ENCODE assay signal across 18 cellular contexts in genomic region chr3:184409946-184410500, GRCh38. TPM values are rescaled to one million over a fixed set of nuclear protein-coding genes. Genes with fewer than 3 reads are reported as not detected.
DNase-seq lines count a peak whose midpoint lies in the region; ATAC-seq, FAIRE-seq and TF ChIP-seq lines count a peak whose summit lies in the region.
"Had no signal": no experiment of that assay in that cellular context is flagged by ENCODE, and none has a peak within 500 bp of the region (broad histone marks: within the 10 kb centered on the region; RNA-seq: fewer than 3 reads in every experiment).

No MANE protein-coding gene starts in this region.

- POLR2A ChIA-PET in HepG2 (lab: Yijun Ruan, JAX), result no interaction called here

- H2BK120ac ChIP-seq in neuronal stem cell (ENCODE audit: low read depth, low read length), result no peak overlapping the region

- H3K23ac ChIP-seq in neuronal stem cell (ENCODE audit: low read depth, low read length, poor library complexity), result no peak overlapping the region

- peaks cover 0 to 16% of the 10 kb centered on the region in 2 experiments; a peak in 4 of 5 replicates for H3K27me3 ChIP-seq in HepG2 (ENCODE audit: control insufficient read depth in 1 of 2, insufficient read depth in 2 of 2, low read length in 2 of 2)
- no peaks in the 10 kb centered on the region for H3K27me3 ChIP-seq in right lobe of liver
- H3K27me3 ChIP-seq in neuronal stem cell (ENCODE audit: control insufficient read depth in 3 of 3, insufficient read depth in 3 of 3, low read depth in 1 of 3, low read length in 3 of 3), result peaks cover 0 to 30% (median 2%) of the 10 kb centered on the region in 3 experiments
- no peaks in the 10 kb centered on the region for H3K27me3 ChIP-seq in MG63

- H3K36me3 Mint-ChIP-seq in chondrocyte (ENCODE audit: low read depth), result no peaks in the 10 kb centered on the region
- H3K36me3 Mint-ChIP-seq: CD4-positive, alpha-beta memory T cell had no signal

- peak overlapping the region; percentile 11 for H3K4ac ChIP-seq in neuronal stem cell (ENCODE audit: low read length)

- H2AFZ ChIP-seq in HepG2 (ENCODE audit: low read length) (no peak overlapping the region), neuronal stem cell (ENCODE audit: low read length) (no peak overlapping the region)
- H2AFZ ChIP-seq: GM23338 had no signal

- H2AK5ac ChIP-seq in neuronal stem cell (ENCODE audit: low read depth, low read length), result no peak overlapping the region

- CTCF ChIA-PET in HepG2 (lab: Yijun Ruan, JAX; ENCODE audit: low intra/inter-chr PET ratio, low total read pairs), result no interaction called here

- H4K20me1 ChIP-seq in HepG2 (ENCODE audit: insufficient read depth, low read length), result no peaks in the 10 kb centered on the region

- no peak for TF ChIP-seq RAD21 in HepG2 (CRISPR knock-in tag; IDR thresholded peaks at IDR 0.05)

- no peak for FAIRE-seq in HepG2 (lab: Jason Lieb, UNC)
- FAIRE-seq: G401.6, GM12892 had no signal

- no peaks in the 10 kb centered on the region for H3K4me1 Mint-ChIP-seq in chondrocyte (ENCODE audit: low read depth)
- H3K4me1 Mint-ChIP-seq: GM23338 had no signal

- H3K4me3 ChIP-seq in HepG2 (replicated peaks in 1 of 3; ENCODE audit: insufficient read depth in 1 of 3, low read depth in 2 of 3, low read length in 3 of 3) (no peak overlapping the region), right lobe of liver (no peak overlapping the region), neuronal stem cell (ENCODE audit: low read length in 2 of 2) (no peak overlapping the region), MG63 (no peak overlapping the region)
- H3K4me3 ChIP-seq: GM23338 had no signal

- in situ Hi-C loops in HepG2 (cut with HindIII; ENCODE audit: extremely low pct_ligation_motif_present, low pct_unique_long_range_greater_than_20kb), result no loop called here

- peaks cover 20% of the 10 kb centered on the region for H3K4me1 ChIP-seq in HepG2 (ENCODE audit: insufficient read depth, low read length)
- H3K4me1 ChIP-seq in right lobe of liver, result no peaks in the 10 kb centered on the region
- peaks cover 0 to 1% of the 10 kb centered on the region in 2 donors for H3K4me1 ChIP-seq in neuronal stem cell (ENCODE audit: control insufficient read depth in 2 of 2, insufficient read depth in 1 of 2, low read depth in 1 of 2, low read length in 2 of 2)
- H3K4me1 ChIP-seq: Caco-2 had no signal

- no peaks in the 10 kb centered on the region for H3K79me2 ChIP-seq in HepG2 (ENCODE audit: insufficient read depth, low read length)

- ATAC-seq in HepG2, result peak; percentile 37
- no peak for ATAC-seq in right lobe of liver
- ATAC-seq in GM19328 (IDR thresholded peaks at IDR 0.05; ENCODE audit: unreplicated experiment), result no peak
- no peak for ATAC-seq in HG03378 (IDR thresholded peaks at IDR 0.05; ENCODE audit: unreplicated experiment)
- ATAC-seq: GM23338, HCT116 had no signal

- no peak overlapping the region for H2BK5ac ChIP-seq in neuronal stem cell (ENCODE audit: low read length)

- DNase-seq in HepG2 (ENCODE audit: low spot score), result no peak
- no peak for DNase-seq in right lobe of liver
- DNase-seq in chondrocyte (ENCODE audit: low spot score), result peak; percentile 78
- DNase-seq in neuronal stem cell (ENCODE audit: low spot score), result no peak
- DNase-seq in MG63, result no peak
- DNase-seq: C1 segment of cervical spinal cord; CD4-positive, alpha-beta memory T cell; DMS153; DND-41; H9 had no signal

- no TSS peak for BruUV-seq in HepG2 (replicated peaks; lab: Mats Ljungman, UMichigan)

- H3K9ac ChIP-seq in HepG2 (ENCODE audit: insufficient read depth, low read depth, low read length), result no peak overlapping the region
- H3K9ac ChIP-seq in neuronal stem cell (ENCODE audit: low read depth, low read length, poor library complexity), result peak overlapping the region; percentile 50

- WGBS in HepG2 (ENCODE audit: low lambda C conversion rate), result 19% methylated on average over 7 of the region's 12 CpGs
- 69% methylated on average over 2 of the region's 12 CpGs for WGBS in right lobe of liver (ENCODE audit: insufficient coverage, low coverage, low lambda C conversion rate, missing lambda C conversion rate)
- WGBS in neuronal stem cell (ENCODE audit: extremely low coverage in 2 of 2, insufficient read length in 2 of 2, insufficient replicate concordance in 1 of 2), 2 donors, result no CpG with 5 or more reads among the region's 12 CpGs

- peaks cover 5% of the 10 kb centered on the region for H3K9me3 Mint-ChIP-seq in chondrocyte (ENCODE audit: low read depth)
- H3K9me3 Mint-ChIP-seq: CD4-positive, alpha-beta memory T cell; H9 had no signal

- intact Hi-C loops in HepG2 (cut with micrococcal nuclease; ENCODE audit: unreplicated experiment) (no loop called here), right lobe of liver (cut with DNase I) (no loop called here)

- H3K27me3 Mint-ChIP-seq in chondrocyte (ENCODE audit: low read depth), result no peaks in the 10 kb centered on the region

- H3K4me2 ChIP-seq in HepG2 (ENCODE audit: low read depth, low read length) (no peak overlapping the region), neuronal stem cell (ENCODE audit: insufficient read depth, low read length, poor library complexity, severe bottlenecking) (no peak overlapping the region)
- H3K4me2 ChIP-seq: GM23338 had no signal

- peak overlapping the region; percentile 85 for H4K91ac ChIP-seq in neuronal stem cell (ENCODE audit: low read depth, low read length, poor library complexity)

- no peak overlapping the region for H3K27ac ChIP-seq in HepG2 (ENCODE audit: extremely low read length, insufficient read depth, low read length)
- no peak overlapping the region for H3K27ac ChIP-seq in right lobe of liver
- no peak overlapping the region for H3K27ac ChIP-seq in neuronal stem cell (replicated peaks; ENCODE audit: low read length)

- no peak overlapping the region for H3K27ac Mint-ChIP-seq in chondrocyte (ENCODE audit: unreplicated experiment)
- H3K27ac Mint-ChIP-seq: GM23338 had no signal

- no peaks in the 10 kb centered on the region for H3K36me3 ChIP-seq in HepG2 (replicated peaks in 1 of 2; ENCODE audit: control insufficient read depth in 1 of 2, insufficient read depth in 2 of 2, low read length in 2 of 2)
- H3K36me3 ChIP-seq in right lobe of liver, result no peaks in the 10 kb centered on the region
- H3K36me3 ChIP-seq in neuronal stem cell (replicated peaks in 1 of 2; ENCODE audit: control insufficient read depth in 2 of 2, insufficient read depth in 2 of 2, low read length in 2 of 2), result no peaks in the 10 kb centered on the region
- no peaks in the 10 kb centered on the region for H3K36me3 ChIP-seq in MG63

- no peak overlapping the region for H3K14ac ChIP-seq in neuronal stem cell (ENCODE audit: low read length)

- H3K9me3 ChIP-seq in HepG2 (ENCODE audit: low read length) (no peaks in the 10 kb centered on the region), right lobe of liver (no peaks in the 10 kb centered on the region), neuronal stem cell (replicated peaks in 1 of 2; ENCODE audit: control insufficient read depth in 2 of 2, insufficient read depth in 1 of 2, low read depth in 1 of 2, low read length in 2 of 2) (no peaks in the 10 kb centered on the region), MG63 (no peaks in the 10 kb centered on the region)
- H3K9me3 ChIP-seq: Caco-2 had no signal

- H3K18ac ChIP-seq in neuronal stem cell (ENCODE audit: low read length), result peak overlapping the region; percentile 19

- H2BK15ac ChIP-seq in neuronal stem cell (ENCODE audit: low read length), result no peak overlapping the region

- no peak overlapping the region for H3K4me3 Mint-ChIP-seq in chondrocyte (ENCODE audit: unreplicated experiment)
- H3K4me3 Mint-ChIP-seq: CD4-positive, alpha-beta memory T cell; GM23338; H9 had no signal

- TF ChIP-seq EP300 in HepG2 (IDR thresholded peaks at IDR 0.05; ENCODE audit: low read depth in 2 of 2, low read length in 2 of 2) (no peak), HepG2 (CRISPR knock-in tag; IDR thresholded peaks at IDR 0.05; ENCODE audit: borderline replicate concordance) (no peak)

- no peak for TF ChIP-seq CTCF in HepG2 (CRISPR knock-in tag; IDR thresholded peaks at IDR 0.05)
- TF ChIP-seq CTCF in right lobe of liver (IDR thresholded peaks at IDR 0.05), result no peak
- TF ChIP-seq CTCF in chondrocyte (IDR thresholded peaks at IDR 0.05), result no peak

- H4K8ac ChIP-seq in neuronal stem cell (ENCODE audit: low read depth, low read length), result no peak overlapping the region

- no peak overlapping the region for H2BK12ac ChIP-seq in neuronal stem cell (ENCODE audit: low read length)

- peaks cover 2% of the 10 kb centered on the region for H3K79me1 ChIP-seq in neuronal stem cell (ENCODE audit: low read depth, low read length)

- TF ChIP-seq POLR2A in HepG2 (IDR thresholded peaks at IDR 0.05; ENCODE audit: insufficient read depth in 1 of 2, low read depth in 2 of 2, low read length in 2 of 2) (no peak), right lobe of liver (IDR thresholded peaks at IDR 0.05) (no peak)

RNA-seq across cellular contexts. Expression of gene CHRD, which starts 30.2 kb away (rescaled TPM):
- 3.4 and 22.2 TPM in 2 replicates for total RNA-seq in HepG2 (2016; rRNA removed; fragmentation: Illumina TruSeq; extraction: Trizol)
- 16.0 and 17.2 TPM in 2 replicates for total RNA-seq in HepG2 (2016; cell fraction: cytosol; rRNA removed; fragmentation: Illumina TruSeq; extraction: Trizol; ENCODE audit: low read depth)
- 2.6 and 23.2 TPM in 2 replicates for total RNA-seq in HepG2 (2016; cell fraction: insoluble cytoplasmic fraction; rRNA removed; fragmentation: Illumina TruSeq; extraction: Trizol)
- 2.9 and 4.1 TPM in 2 replicates for total RNA-seq in HepG2 (2016; cell fraction: membrane; rRNA removed; fragmentation: Illumina TruSeq; extraction: Trizol)
- 31.4 and 33.6 TPM in 2 replicates for total RNA-seq in HepG2 (2016; cell fraction: nucleus; rRNA removed; fragmentation: Illumina TruSeq; extraction: Trizol)
- polyA plus RNA-seq in HepG2 (2011; rRNA removed), result 35.2 and 59.2 TPM in 2 replicates
- 5.2 and 6.9 TPM in 2 replicates for polyA plus RNA-seq in HepG2 (2011; cell fraction: cytosol; rRNA removed)
- polyA plus RNA-seq in HepG2 (2011; cell fraction: nucleus; rRNA removed), result 977 and 1,005 TPM in 2 replicates
- polyA plus RNA-seq in HepG2 (2012), result 28.8 and 40.2 TPM in 2 replicates
- 0.42 and 0.59 TPM in 2 replicates for polyA plus RNA-seq in HepG2 (2016; cell fraction: cytosol; fragmentation: Illumina TruSeq; extraction: Trizol; ENCODE audit: low read depth)
- polyA plus RNA-seq in HepG2 (2016; cell fraction: insoluble cytoplasmic fraction; fragmentation: Illumina TruSeq; extraction: Trizol; ENCODE audit: low read depth), result 2.7 and 3.7 TPM in 2 replicates
- polyA plus RNA-seq in HepG2 (2016; cell fraction: membrane; fragmentation: Illumina TruSeq; extraction: Trizol; ENCODE audit: low read depth), result 1.1 and 1.5 TPM in 2 replicates
- polyA plus RNA-seq in HepG2 (2016; cell fraction: nucleus; fragmentation: Illumina TruSeq; extraction: Trizol; ENCODE audit: insufficient read depth, low read depth), result 155 and 159 TPM in 2 replicates
- polyA minus RNA-seq in HepG2 (2011; rRNA and poly(A)+ RNA removed; ENCODE audit: low replicate concordance), result 1.3 and 22.4 TPM in 2 replicates
- polyA minus RNA-seq in HepG2 (2011; cell fraction: cytosol; rRNA and poly(A)+ RNA removed), result 3.4 and 5.3 TPM in 2 replicates
- polyA minus RNA-seq in HepG2 (2011; cell fraction: nucleus; rRNA and poly(A)+ RNA removed), result 74.3 and 78.8 TPM in 2 replicates
- total RNA-seq in right lobe of liver, result 10 to 100 TPM; 19.5 to 97.2 (median 64.8) TPM
- 1.4 to 4.7 TPM (median 1.5 TPM) in 3 replicates for total RNA-seq in chondrocyte
- polyA plus RNA-seq in neuronal stem cell (2013, experiment 1 of 2), result 7.2 TPM
- 7.1 TPM for polyA plus RNA-seq in neuronal stem cell (2013, experiment 2 of 2)
- 0.03 TPM in 1 of 2 replicates, not detected in the other for total RNA-seq in MG63 (2014; rRNA removed; shearing (Covaris generic); ENCODE audit: low replicate concordance)
- total RNA-seq: CD4-positive, alpha-beta memory T cell had no signal
- polyA plus RNA-seq: CD4-positive, alpha-beta memory T cell had no signal

RNA-seq across cellular contexts. Expression of gene THPO, which starts 32.0 kb away (rescaled TPM):
- 2.8 and 2.9 TPM in 2 replicates for total RNA-seq in HepG2 (2016; rRNA removed; fragmentation: Illumina TruSeq; extraction: Trizol)
- 2.6 and 3.9 TPM in 2 replicates for total RNA-seq in HepG2 (2016; cell fraction: cytosol; rRNA removed; fragmentation: Illumina TruSeq; extraction: Trizol; ENCODE audit: low read depth)
- total RNA-seq in HepG2 (2016; cell fraction: insoluble cytoplasmic fraction; rRNA removed; fragmentation: Illumina TruSeq; extraction: Trizol), result 2.3 and 2.8 TPM in 2 replicates
- total RNA-seq in HepG2 (2016; cell fraction: membrane; rRNA removed; fragmentation: Illumina TruSeq; extraction: Trizol), result 5.2 and 5.5 TPM in 2 replicates
- 2.5 and 4.7 TPM in 2 replicates for total RNA-seq in HepG2 (2016; cell fraction: nucleus; rRNA removed; fragmentation: Illumina TruSeq; extraction: Trizol)
- polyA plus RNA-seq in HepG2 (2011; rRNA removed), result 4.7 and 4.8 TPM in 2 replicates
- polyA plus RNA-seq in HepG2 (2011; cell fraction: cytosol; rRNA removed), result 4.9 and 5.7 TPM in 2 replicates
- 7.5 and 7.9 TPM in 2 replicates for polyA plus RNA-seq in HepG2 (2011; cell fraction: nucleus; rRNA removed)
- 7.3 and 8.9 TPM in 2 replicates for polyA plus RNA-seq in HepG2 (2012)
- polyA plus RNA-seq in HepG2 (2016; cell fraction: cytosol; fragmentation: Illumina TruSeq; extraction: Trizol; ENCODE audit: low read depth), result 7.6 and 11.0 TPM in 2 replicates
- 7.4 and 10.7 TPM in 2 replicates for polyA plus RNA-seq in HepG2 (2016; cell fraction: insoluble cytoplasmic fraction; fragmentation: Illumina TruSeq; extraction: Trizol; ENCODE audit: low read depth)
- polyA plus RNA-seq in HepG2 (2016; cell fraction: membrane; fragmentation: Illumina TruSeq; extraction: Trizol; ENCODE audit: low read depth), result 17.1 and 18.8 TPM in 2 replicates
- polyA plus RNA-seq in HepG2 (2016; cell fraction: nucleus; fragmentation: Illumina TruSeq; extraction: Trizol; ENCODE audit: insufficient read depth, low read depth), result 13.0 and 14.1 TPM in 2 replicates
- polyA minus RNA-seq in HepG2 (2011; rRNA and poly(A)+ RNA removed; ENCODE audit: low replicate concordance), result 0.61 and 6.7 TPM in 2 replicates
- 3.9 and 5.5 TPM in 2 replicates for polyA minus RNA-seq in HepG2 (2011; cell fraction: cytosol; rRNA and poly(A)+ RNA removed)
- polyA minus RNA-seq in HepG2 (2011; cell fraction: nucleus; rRNA and poly(A)+ RNA removed), result 4.0 and 4.8 TPM in 2 replicates
- 10 to 100 TPM in 3 of 6 experiments, 1 to 10 TPM in 3; 8.2 to 12.1 (median 10.5) TPM for total RNA-seq in right lobe of liver
- not detected in 3 replicates for total RNA-seq in chondrocyte
- 1.4 TPM for polyA plus RNA-seq in neuronal stem cell (2013, experiment 1 of 2)
- polyA plus RNA-seq in neuronal stem cell (2013, experiment 2 of 2), result 1.7 TPM
- total RNA-seq in MG63 (2014; rRNA removed; shearing (Covaris generic); ENCODE audit: low replicate concordance), result not detected in 2 replicates
- total RNA-seq: A673; CD4-positive, alpha-beta memory T cell had no signal
- polyA plus RNA-seq: CD4-positive, alpha-beta memory T cell had no signal

RNA-seq across cellular contexts. Expression of gene POLR2H, which starts 48.5 kb away (rescaled TPM):
- total RNA-seq in HepG2 (2016; rRNA removed; fragmentation: Illumina TruSeq; extraction: Trizol) (109 and 118 TPM in 2 replicates), right lobe of liver (10 to 100 TPM; 27.4 to 65.7 (median 35.3) TPM), chondrocyte (49.8 to 71.0 TPM (median 50.4 TPM) in 3 replicates)
- total RNA-seq in HepG2 (2016; cell fraction: cytosol; rRNA removed; fragmentation: Illumina TruSeq; extraction: Trizol; ENCODE audit: low read depth), result 85.0 and 90.2 TPM in 2 replicates
- total RNA-seq in HepG2 (2016; cell fraction: insoluble cytoplasmic fraction; rRNA removed; fragmentation: Illumina TruSeq; extraction: Trizol), result 113 and 114 TPM in 2 replicates
- 110 and 111 TPM in 2 replicates for total RNA-seq in HepG2 (2016; cell fraction: membrane; rRNA removed; fragmentation: Illumina TruSeq; extraction: Trizol)
- total RNA-seq in HepG2 (2016; cell fraction: nucleus; rRNA removed; fragmentation: Illumina TruSeq; extraction: Trizol), result 97.2 and 98.4 TPM in 2 replicates
- polyA plus RNA-seq in HepG2 (2011; rRNA removed), result 165 and 194 TPM in 2 replicates
- polyA plus RNA-seq in HepG2 (2011; cell fraction: cytosol; rRNA removed), result 159 and 209 TPM in 2 replicates
- 292 and 351 TPM in 2 replicates for polyA plus RNA-seq in HepG2 (2011; cell fraction: nucleus; rRNA removed)
- 85.4 and 92.7 TPM in 2 replicates for polyA plus RNA-seq in HepG2 (2012)
- polyA plus RNA-seq in HepG2 (2016; cell fraction: cytosol; fragmentation: Illumina TruSeq; extraction: Trizol; ENCODE audit: low read depth), result 70.3 and 83.0 TPM in 2 replicates
- polyA plus RNA-seq in HepG2 (2016; cell fraction: insoluble cytoplasmic fraction; fragmentation: Illumina TruSeq; extraction: Trizol; ENCODE audit: low read depth), result 116 and 125 TPM in 2 replicates
- polyA plus RNA-seq in HepG2 (2016; cell fraction: membrane; fragmentation: Illumina TruSeq; extraction: Trizol; ENCODE audit: low read depth), result 90.4 and 98.9 TPM in 2 replicates
- polyA plus RNA-seq in HepG2 (2016; cell fraction: nucleus; fragmentation: Illumina TruSeq; extraction: Trizol; ENCODE audit: insufficient read depth, low read depth), result 259 and 265 TPM in 2 replicates
- 73.2 and 182 TPM in 2 replicates for polyA minus RNA-seq in HepG2 (2011; rRNA and poly(A)+ RNA removed; ENCODE audit: low replicate concordance)
- polyA minus RNA-seq in HepG2 (2011; cell fraction: cytosol; rRNA and poly(A)+ RNA removed), result 38.2 and 41.4 TPM in 2 replicates
- polyA minus RNA-seq in HepG2 (2011; cell fraction: nucleus; rRNA and poly(A)+ RNA removed), result 89.4 and 96.7 TPM in 2 replicates
- 80.4 TPM for polyA plus RNA-seq in neuronal stem cell (2013, experiment 1 of 2)
- 80.9 TPM for polyA plus RNA-seq in neuronal stem cell (2013, experiment 2 of 2)
- 138 and 139 TPM in 2 replicates for total RNA-seq in MG63 (2014; rRNA removed; shearing (Covaris generic); ENCODE audit: low replicate concordance)

RNA-seq across cellular contexts. Expression of gene CLCN2, which starts 48.6 kb away (rescaled TPM):
- 5.2 and 13.5 TPM in 2 replicates for total RNA-seq in HepG2 (2016; rRNA removed; fragmentation: Illumina TruSeq; extraction: Trizol)
- total RNA-seq in HepG2 (2016; cell fraction: cytosol; rRNA removed; fragmentation: Illumina TruSeq; extraction: Trizol; ENCODE audit: low read depth), result 6.6 and 7.6 TPM in 2 replicates
- 3.5 and 14.3 TPM in 2 replicates for total RNA-seq in HepG2 (2016; cell fraction: insoluble cytoplasmic fraction; rRNA removed; fragmentation: Illumina TruSeq; extraction: Trizol)
- total RNA-seq in HepG2 (2016; cell fraction: membrane; rRNA removed; fragmentation: Illumina TruSeq; extraction: Trizol), result 5.6 and 6.9 TPM in 2 replicates
- total RNA-seq in HepG2 (2016; cell fraction: nucleus; rRNA removed; fragmentation: Illumina TruSeq; extraction: Trizol), result 19.4 and 22.0 TPM in 2 replicates
- polyA plus RNA-seq in HepG2 (2011; rRNA removed), result 11.4 and 14.3 TPM in 2 replicates
- polyA plus RNA-seq in HepG2 (2011; cell fraction: cytosol; rRNA removed), result 5.5 and 6.4 TPM in 2 replicates
- polyA plus RNA-seq in HepG2 (2011; cell fraction: nucleus; rRNA removed), result 41.8 and 47.0 TPM in 2 replicates
- 5.4 and 6.1 TPM in 2 replicates for polyA plus RNA-seq in HepG2 (2012)
- 2.0 and 2.6 TPM in 2 replicates for polyA plus RNA-seq in HepG2 (2016; cell fraction: cytosol; fragmentation: Illumina TruSeq; extraction: Trizol; ENCODE audit: low read depth)
- 4.8 and 5.5 TPM in 2 replicates for polyA plus RNA-seq in HepG2 (2016; cell fraction: insoluble cytoplasmic fraction; fragmentation: Illumina TruSeq; extraction: Trizol; ENCODE audit: low read depth)
- polyA plus RNA-seq in HepG2 (2016; cell fraction: membrane; fragmentation: Illumina TruSeq; extraction: Trizol; ENCODE audit: low read depth), result 3.7 and 4.4 TPM in 2 replicates
- polyA plus RNA-seq in HepG2 (2016; cell fraction: nucleus; fragmentation: Illumina TruSeq; extraction: Trizol; ENCODE audit: insufficient read depth, low read depth), result 50.3 and 58.1 TPM in 2 replicates
- polyA minus RNA-seq in HepG2 (2011; rRNA and poly(A)+ RNA removed; ENCODE audit: low replicate concordance), result 29.7 and 47.2 TPM in 2 replicates
- polyA minus RNA-seq in HepG2 (2011; cell fraction: cytosol; rRNA and poly(A)+ RNA removed), result 5.3 and 6.0 TPM in 2 replicates
- polyA minus RNA-seq in HepG2 (2011; cell fraction: nucleus; rRNA and poly(A)+ RNA removed), result 26.4 and 31.7 TPM in 2 replicates
- total RNA-seq in right lobe of liver, result 1 to 10 TPM; 1.8 to 2.9 (median 2.5) TPM
- total RNA-seq in chondrocyte, result 3.1 to 6.5 TPM (median 3.1 TPM) in 3 replicates
- 18.1 TPM for polyA plus RNA-seq in neuronal stem cell (2013, experiment 1 of 2)
- 18.8 TPM for polyA plus RNA-seq in neuronal stem cell (2013, experiment 2 of 2)
- 2.6 and 2.9 TPM in 2 replicates for total RNA-seq in MG63 (2014; rRNA removed; shearing (Covaris generic); ENCODE audit: low replicate concordance)
